ENCODE assay signal across 27 cellular contexts in genomic region chr19:28463493-28464053, GRCh38.
"Had no signal": no experiment of that assay in that cellular context is flagged by ENCODE, and none has a peak within 500 bp of the region (broad histone marks: within the 10 kb centered on the region; RNA-seq: fewer than 3 reads in every experiment).

No MANE protein-coding gene starts in this region.

- H3K9me3 ChIP-seq: adrenal gland, breast epithelium, SJSA1 had no signal

- H3K4me3 ChIP-seq: adrenal gland, breast epithelium, SJSA1 had no signal

- H3K36me3 Mint-ChIP-seq: activated naive CD8-positive, alpha-beta T cell treated with anti-CD3 and anti-CD28 coated beads, Interleukin-2, amount 10 ng/mL, durations not matched to agents 7 days and 5 days had no signal

- ATAC-seq: activated CD8-positive, alpha-beta T cell treated with anti-CD3 and anti-CD28 coated beads for 36 hours; activated T-cell treated with anti-CD3 and anti-CD28 coated beads, Interleukin-2, amount 50 U/mL, for 72 hours; Panc1; SK-N-SH treated with all-trans-retinoic acid at 6 μM for 48 hours had no signal

- H3K27ac ChIP-seq: adrenal gland, breast epithelium, RWPE1, SJSA1, VCaP had no signal

- H3K36me3 ChIP-seq: adrenal gland, breast epithelium, SJSA1 had no signal

- H3K9me3 Mint-ChIP-seq: activated CD8-positive, alpha-beta T cell treated with anti-CD3 and anti-CD28 coated beads for 36 hours; activated naive CD8-positive, alpha-beta T cell treated with anti-CD3 and anti-CD28 coated beads, Interleukin-2, amount 10 ng/mL, durations not matched to agents 7 days and 5 days; activated T-cell treated with anti-CD3 and anti-CD28 coated beads, Interleukin-2, amount 50 U/mL, for 72 hours had no signal

- DNase-seq: activated CD4-positive, CD25-positive, alpha-beta regulatory T cell; activated CD8-positive, alpha-beta memory T cell treated with anti-CD3 and anti-CD28 coated beads, Interleukin-2, amount 50 U/mL, for 4 hours; activated CD8-positive, alpha-beta T cell treated with anti-CD3 and anti-CD28 coated beads for 36 hours; activated naive CD4-positive, alpha-beta T cell treated with anti-CD3 and anti-CD28 coated beads, Interleukin-2, amount 50 U/mL, for 16 hours; activated naive CD8-positive, alpha-beta T cell treated with anti-CD3 and anti-CD28 coated beads, Interleukin-2, amount 10 ng/mL, durations not matched to agents 7 days and 5 days; activated T-cell treated with anti-CD3 and anti-CD28 coated beads, Interleukin-2, amount 50 U/mL, for 72 hours; adrenal gland; anterior cingulate cortex; caudate nucleus; IMR-90; Kasumi-1; KBM-7; NCI-H1436 treated with DMSO at 0.1 percent for 48 hours; NCI-H187; NCI-H2171 treated with DMSO at 0.1 percent for 48 hours; NCI-H226; NCI-H526; NCI-H774; NK-92 treated with Interleukin-12 subunit alpha and Interleukin-12 subunit beta, amount 100 ng/mL, for 24 hours; OCI-M1; SHP77 had no signal

- H3K27me3 Mint-ChIP-seq: activated CD8-positive, alpha-beta T cell treated with anti-CD3 and anti-CD28 coated beads for 36 hours had no signal

- H3K4me1 ChIP-seq: adrenal gland had no signal

- H3K27me3 ChIP-seq: breast epithelium, SJSA1 had no signal

- H3K4me3 Mint-ChIP-seq: activated CD8-positive, alpha-beta T cell treated with anti-CD3 and anti-CD28 coated beads for 36 hours; activated naive CD8-positive, alpha-beta T cell treated with anti-CD3 and anti-CD28 coated beads, Interleukin-2, amount 10 ng/mL, durations not matched to agents 7 days and 5 days; activated T-cell treated with anti-CD3 and anti-CD28 coated beads, Interleukin-2, amount 50 U/mL, for 72 hours had no signal

- H3K27ac Mint-ChIP-seq: activated CD8-positive, alpha-beta T cell treated with anti-CD3 and anti-CD28 coated beads for 36 hours; activated naive CD8-positive, alpha-beta T cell treated with anti-CD3 and anti-CD28 coated beads, Interleukin-2, amount 10 ng/mL, durations not matched to agents 7 days and 5 days; activated T-cell treated with anti-CD3 and anti-CD28 coated beads, Interleukin-2, amount 50 U/mL, for 72 hours had no signal
